In genomic region chr14:104935955-104936354, GRCh38 we compare ENCODE assay signal across 15 cellular contexts. TPM values are rescaled to one million over a fixed set of nuclear protein-coding genes. Genes with fewer than 3 reads are reported as not detected.
A peak's percentile ranks its signal among the peaks of the same experiment; 100 is the strongest.
DNase-seq lines count a peak whose midpoint lies in the region; ATAC-seq, FAIRE-seq and TF ChIP-seq lines count a peak whose summit lies in the region.
"Had no signal": no experiment of that assay in that cellular context is flagged by ENCODE, and none has a peak within 500 bp of the region (broad histone marks: within the 10 kb centered on the region; RNA-seq: fewer than 3 reads in every experiment).

No MANE protein-coding gene starts in this region.

- FAIRE-seq in D721Med (lab: Jason Lieb, UNC), result no peak

- H3K4me1 Mint-ChIP-seq in glutamatergic neuron (ENCODE audit: low read depth, unreplicated experiment), result peaks cover 2% of the 10 kb centered on the region

- peaks cover 14% of the 10 kb centered on the region for H3K27me3 Mint-ChIP-seq in glutamatergic neuron (ENCODE audit: unreplicated experiment)

- peak overlapping the region in 9 of 11 experiments; percentile 39 to 62 (median 54); a peak in 17 of 22 replicates for H3K4me2 ChIP-seq in BLaER1 treated with 17β-estradiol and CSF1 and Interleukin-3, amounts not matched to agents 10 nM and 100 nM

- no peak for TF ChIP-seq CTCF in D721Med (IDR thresholded peaks at IDR 0.05; ENCODE audit: insufficient read depth, missing control alignments)
- no peak for TF ChIP-seq CTCF in RWPE2 (IDR thresholded peaks at IDR 0.05; ENCODE audit: poor library complexity, severe bottlenecking)
- TF ChIP-seq CTCF in glutamatergic neuron (IDR thresholded peaks at IDR 0.05; ENCODE audit: partially characterized antibody, unreplicated experiment), result no peak

- no peak overlapping the region for H3K4me3 ChIP-seq in BLaER1 treated with 17β-estradiol and CSF1 and Interleukin-3, amounts not matched to agents 10 nM and 100 nM
- no peak overlapping the region for H3K4me3 ChIP-seq in RWPE2 (ENCODE audit: severe bottlenecking)
- H3K4me3 ChIP-seq: SK-N-MC had no signal

- H3K27me3 ChIP-seq in BLaER1 treated with 17β-estradiol and CSF1 and Interleukin-3, amounts not matched to agents 10 nM and 100 nM, result peaks cover 0 to 33% (median 6%) of the 10 kb centered on the region in 11 experiments; a peak in 13 of 22 replicates
- H3K27me3 ChIP-seq in RWPE2 (ENCODE audit: insufficient read depth, poor library complexity, severe bottlenecking), result no peaks in the 10 kb centered on the region

- peaks cover 19% of the 10 kb centered on the region for H3K36me3 Mint-ChIP-seq in glutamatergic neuron (ENCODE audit: unreplicated experiment)

- H3K9ac ChIP-seq in BLaER1 treated with 17β-estradiol and CSF1 and Interleukin-3, amounts not matched to agents 10 nM and 100 nM, result peak overlapping the region in 1 of 11 experiments; percentile 44; a peak in 1 of 22 replicates

- H4K20me1 ChIP-seq in BLaER1 treated with 17β-estradiol and CSF1 and Interleukin-3, amounts not matched to agents 10 nM and 100 nM, result peaks cover 0 to 5% (median 0%) of the 10 kb centered on the region in 11 experiments; a peak in 3 of 22 replicates

- H3K36me3 ChIP-seq in BLaER1 treated with 17β-estradiol and CSF1 and Interleukin-3, amounts not matched to agents 10 nM and 100 nM, result no peaks in the 10 kb centered on the region
- H3K36me3 ChIP-seq in RWPE2 (ENCODE audit: low read depth), result peaks cover 28% of the 10 kb centered on the region

- no peak overlapping the region for H3K4me3 Mint-ChIP-seq in glutamatergic neuron (ENCODE audit: unreplicated experiment)
- H3K4me3 Mint-ChIP-seq: HFFc6 had no signal

- peaks cover 20% of the 10 kb centered on the region for H3K9me3 Mint-ChIP-seq in glutamatergic neuron (ENCODE audit: unreplicated experiment)
- H3K9me3 Mint-ChIP-seq: HFFc6 had no signal

- no peak overlapping the region for H3K27ac Mint-ChIP-seq in glutamatergic neuron (ENCODE audit: unreplicated experiment)
- H3K27ac Mint-ChIP-seq: HFFc6 had no signal

- ATAC-seq in RWPE2 (ENCODE audit: low read depth), result peak; percentile 1
- no peak for ATAC-seq in GM19463 (IDR thresholded peaks at IDR 0.05; ENCODE audit: unreplicated experiment)

- H3K9me3 ChIP-seq in BLaER1 treated with 17β-estradiol and CSF1 and Interleukin-3, amounts not matched to agents 10 nM and 100 nM (replicated peaks in 1 of 11), result no peaks in the 10 kb centered on the region
- H3K9me3 ChIP-seq in RWPE2 (ENCODE audit: severe bottlenecking), result no peaks in the 10 kb centered on the region

- H3K4me1 ChIP-seq in BLaER1 treated with 17β-estradiol and CSF1 and Interleukin-3, amounts not matched to agents 10 nM and 100 nM, result peaks cover 0 to 59% (median 42%) of the 10 kb centered on the region in 10 experiments; a peak in 18 of 20 replicates
- no peaks in the 10 kb centered on the region for H3K4me1 ChIP-seq in RWPE2 (ENCODE audit: insufficient read depth, poor library complexity, severe bottlenecking)

- DNase-seq in D721Med (ENCODE audit: insufficient read length, low spot score) (peak; percentile 1), RWPE2 (ENCODE audit: low spot score) (peak; percentile 55), glutamatergic neuron (peak; percentile 7), NCI-H1436 (lab: John Stamatoyannopoulos, UW) (no peak), G401 (ENCODE audit: low spot score) (no peak)
- DNase-seq: GOT3, HFFc6, KBM-7, NCI-H1092, NCI-H1694 treated with DMSO at 0.1 percent for 48 hours, NCI-H69 had no signal

- in situ Hi-C loops in G401 (cut with HindIII; ENCODE audit: low sequenced_read_pairs), result loop anchor here (5.0 to 10.0 kb wide), 4 partner anchors 111 to 221 kb away; no protein-coding TSS in a partner anchor

- H3K27ac ChIP-seq in BLaER1 treated with 17β-estradiol and CSF1 and Interleukin-3, amounts not matched to agents 10 nM and 100 nM, result no peak overlapping the region
- no peak overlapping the region for H3K27ac ChIP-seq in RWPE2 (ENCODE audit: poor library complexity, severe bottlenecking)
- H3K27ac ChIP-seq: SK-N-MC had no signal

RNA-seq across cellular contexts. Expression of gene PLD4, which starts 11.3 kb away (rescaled TPM):
- not detected for total RNA-seq in glutamatergic neuron (ENCODE audit: unreplicated experiment)
- not detected in 2 replicates for total RNA-seq in G401 (2014; rRNA removed; shearing (Covaris generic))
- total RNA-seq: M059J had no signal

RNA-seq across cellular contexts. Expression of gene AHNAK2, which starts 42.2 kb away (rescaled TPM):
- total RNA-seq in glutamatergic neuron (ENCODE audit: unreplicated experiment), result 44.8 TPM
- total RNA-seq in G401 (2014; rRNA removed; shearing (Covaris generic)), result 17.0 and 31.1 TPM in 2 replicates

RNA-seq across cellular contexts. Expression of gene CLBA1, which starts 49.6 kb away (rescaled TPM):
- 5.9 TPM for total RNA-seq in glutamatergic neuron (ENCODE audit: unreplicated experiment)
- total RNA-seq in G401 (2014; rRNA removed; shearing (Covaris generic)), result 10.5 and 18.0 TPM in 2 replicates

Comparison
In these comparisons a context has a peak if more than half of its experiments do, and no peak if none do; other contexts are left out.
1. DNase-seq: peak in D721Med (single experiment), RWPE2 (single experiment) and glutamatergic neuron (single experiment); none in NCI-H1436 (single experiment) and G401 (single experiment).